In genomic region chr16:51393381-51394005, GRCh38 we compare ENCODE assay signal across 1 cellular context.
TF ChIP-seq lines count a peak whose summit lies in the region.

No MANE protein-coding gene starts in this region.

TF ChIP-seq in WTC11, 78 proteins besides CTCF, POLR2A, EP300 and RAD21 (continued from another document):
- TF ChIP-seq, protein P1, sequence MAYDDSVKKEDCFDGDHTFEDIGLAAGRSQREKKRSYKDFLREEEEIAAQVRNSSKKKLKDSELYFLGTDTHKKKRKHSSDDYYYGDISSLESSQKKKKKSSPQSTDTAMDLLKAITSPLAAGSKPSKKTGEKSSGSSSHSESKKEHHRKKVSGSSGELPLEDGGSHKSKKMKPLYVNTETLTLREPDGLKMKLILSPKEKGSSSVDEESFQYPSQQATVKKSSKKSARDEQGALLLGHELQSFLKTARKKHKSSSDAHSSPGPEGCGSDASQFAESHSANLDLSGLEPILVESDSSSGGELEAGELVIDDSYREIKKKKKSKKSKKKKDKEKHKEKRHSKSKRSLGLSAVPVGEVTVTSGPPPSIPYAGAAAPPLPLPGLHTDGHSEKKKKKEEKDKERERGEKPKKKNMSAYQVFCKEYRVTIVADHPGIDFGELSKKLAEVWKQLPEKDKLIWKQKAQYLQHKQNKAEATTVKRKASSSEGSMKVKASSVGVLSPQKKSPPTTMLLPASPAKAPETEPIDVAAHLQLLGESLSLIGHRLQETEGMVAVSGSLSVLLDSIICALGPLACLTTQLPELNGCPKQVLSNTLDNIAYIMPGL (CRISPR knock-in tag; IDR thresholded peaks at IDR 0.05) = no peak
- TF ChIP-seq, protein P2, sequence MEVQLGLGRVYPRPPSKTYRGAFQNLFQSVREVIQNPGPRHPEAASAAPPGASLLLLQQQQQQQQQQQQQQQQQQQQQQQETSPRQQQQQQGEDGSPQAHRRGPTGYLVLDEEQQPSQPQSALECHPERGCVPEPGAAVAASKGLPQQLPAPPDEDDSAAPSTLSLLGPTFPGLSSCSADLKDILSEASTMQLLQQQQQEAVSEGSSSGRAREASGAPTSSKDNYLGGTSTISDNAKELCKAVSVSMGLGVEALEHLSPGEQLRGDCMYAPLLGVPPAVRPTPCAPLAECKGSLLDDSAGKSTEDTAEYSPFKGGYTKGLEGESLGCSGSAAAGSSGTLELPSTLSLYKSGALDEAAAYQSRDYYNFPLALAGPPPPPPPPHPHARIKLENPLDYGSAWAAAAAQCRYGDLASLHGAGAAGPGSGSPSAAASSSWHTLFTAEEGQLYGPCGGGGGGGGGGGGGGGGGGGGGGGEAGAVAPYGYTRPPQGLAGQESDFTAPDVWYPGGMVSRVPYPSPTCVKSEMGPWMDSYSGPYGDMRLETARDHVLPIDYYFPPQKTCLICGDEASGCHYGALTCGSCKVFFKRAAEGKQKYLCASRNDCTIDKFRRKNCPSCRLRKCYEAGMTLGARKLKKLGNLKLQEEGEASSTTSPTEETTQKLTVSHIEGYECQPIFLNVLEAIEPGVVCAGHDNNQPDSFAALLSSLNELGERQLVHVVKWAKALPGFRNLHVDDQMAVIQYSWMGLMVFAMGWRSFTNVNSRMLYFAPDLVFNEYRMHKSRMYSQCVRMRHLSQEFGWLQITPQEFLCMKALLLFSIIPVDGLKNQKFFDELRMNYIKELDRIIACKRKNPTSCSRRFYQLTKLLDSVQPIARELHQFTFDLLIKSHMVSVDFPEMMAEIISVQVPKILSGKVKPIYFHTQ (CRISPR knock-in tag; IDR thresholded peaks at IDR 0.05) = no peak
- TF ChIP-seq SMAD3 (CRISPR knock-in tag; IDR thresholded peaks at IDR 0.05; ENCODE audit: borderline replicate concordance) (no peak), ZNF138 (CRISPR knock-in tag; conservative IDR thresholded peaks at IDR 0.05) (no peak), KAT7 (CRISPR knock-in tag; IDR thresholded peaks at IDR 0.05; ENCODE audit: borderline replicate concordance) (no peak), ZNF317 (CRISPR knock-in tag; IDR thresholded peaks at IDR 0.05; ENCODE audit: borderline replicate concordance, low read depth) (no peak), ZNF263 (CRISPR knock-in tag; IDR thresholded peaks at IDR 0.05; ENCODE audit: low read depth) (no peak), ZNF416 (CRISPR knock-in tag; IDR thresholded peaks at IDR 0.05) (no peak), ZNF512 (CRISPR knock-in tag; IDR thresholded peaks at IDR 0.05; ENCODE audit: borderline replicate concordance) (no peak), STAT6 (CRISPR knock-in tag; conservative IDR thresholded peaks at IDR 0.05; ENCODE audit: low read depth) (no peak), CREB1 (CRISPR knock-in tag; IDR thresholded peaks at IDR 0.05) (no peak), IRF2 (CRISPR knock-in tag; IDR thresholded peaks at IDR 0.05; ENCODE audit: borderline replicate concordance, low read depth) (no peak), SMAD4 (CRISPR knock-in tag; IDR thresholded peaks at IDR 0.05) (no peak), ZBTB21 (CRISPR knock-in tag; IDR thresholded peaks at IDR 0.05; ENCODE audit: borderline replicate concordance) (no peak), RELA (CRISPR knock-in tag; IDR thresholded peaks at IDR 0.05; ENCODE audit: borderline replicate concordance) (no peak)
- TF ChIP-seq, protein P3, sequence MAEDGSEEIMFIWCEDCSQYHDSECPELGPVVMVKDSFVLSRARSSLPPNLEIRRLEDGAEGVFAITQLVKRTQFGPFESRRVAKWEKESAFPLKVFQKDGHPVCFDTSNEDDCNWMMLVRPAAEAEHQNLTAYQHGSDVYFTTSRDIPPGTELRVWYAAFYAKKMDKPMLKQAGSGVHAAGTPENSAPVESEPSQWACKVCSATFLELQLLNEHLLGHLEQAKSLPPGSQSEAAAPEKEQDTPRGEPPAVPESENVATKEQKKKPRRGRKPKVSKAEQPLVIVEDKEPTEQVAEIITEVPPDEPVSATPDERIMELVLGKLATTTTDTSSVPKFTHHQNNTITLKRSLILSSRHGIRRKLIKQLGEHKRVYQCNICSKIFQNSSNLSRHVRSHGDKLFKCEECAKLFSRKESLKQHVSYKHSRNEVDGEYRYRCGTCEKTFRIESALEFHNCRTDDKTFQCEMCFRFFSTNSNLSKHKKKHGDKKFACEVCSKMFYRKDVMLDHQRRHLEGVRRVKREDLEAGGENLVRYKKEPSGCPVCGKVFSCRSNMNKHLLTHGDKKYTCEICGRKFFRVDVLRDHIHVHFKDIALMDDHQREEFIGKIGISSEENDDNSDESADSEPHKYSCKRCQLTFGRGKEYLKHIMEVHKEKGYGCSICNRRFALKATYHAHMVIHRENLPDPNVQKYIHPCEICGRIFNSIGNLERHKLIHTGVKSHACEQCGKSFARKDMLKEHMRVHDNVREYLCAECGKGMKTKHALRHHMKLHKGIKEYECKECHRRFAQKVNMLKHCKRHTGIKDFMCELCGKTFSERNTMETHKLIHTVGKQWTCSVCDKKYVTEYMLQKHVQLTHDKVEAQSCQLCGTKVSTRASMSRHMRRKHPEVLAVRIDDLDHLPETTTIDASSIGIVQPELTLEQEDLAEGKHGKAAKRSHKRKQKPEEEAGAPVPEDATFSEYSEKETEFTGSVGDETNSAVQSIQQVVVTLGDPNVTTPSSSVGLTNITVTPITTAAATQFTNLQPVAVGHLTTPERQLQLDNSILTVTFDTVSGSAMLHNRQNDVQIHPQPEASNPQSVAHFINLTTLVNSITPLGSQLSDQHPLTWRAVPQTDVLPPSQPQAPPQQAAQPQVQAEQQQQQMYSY (CRISPR knock-in tag; IDR thresholded peaks at IDR 0.05) = no peak
- TF ChIP-seq, protein P4, sequence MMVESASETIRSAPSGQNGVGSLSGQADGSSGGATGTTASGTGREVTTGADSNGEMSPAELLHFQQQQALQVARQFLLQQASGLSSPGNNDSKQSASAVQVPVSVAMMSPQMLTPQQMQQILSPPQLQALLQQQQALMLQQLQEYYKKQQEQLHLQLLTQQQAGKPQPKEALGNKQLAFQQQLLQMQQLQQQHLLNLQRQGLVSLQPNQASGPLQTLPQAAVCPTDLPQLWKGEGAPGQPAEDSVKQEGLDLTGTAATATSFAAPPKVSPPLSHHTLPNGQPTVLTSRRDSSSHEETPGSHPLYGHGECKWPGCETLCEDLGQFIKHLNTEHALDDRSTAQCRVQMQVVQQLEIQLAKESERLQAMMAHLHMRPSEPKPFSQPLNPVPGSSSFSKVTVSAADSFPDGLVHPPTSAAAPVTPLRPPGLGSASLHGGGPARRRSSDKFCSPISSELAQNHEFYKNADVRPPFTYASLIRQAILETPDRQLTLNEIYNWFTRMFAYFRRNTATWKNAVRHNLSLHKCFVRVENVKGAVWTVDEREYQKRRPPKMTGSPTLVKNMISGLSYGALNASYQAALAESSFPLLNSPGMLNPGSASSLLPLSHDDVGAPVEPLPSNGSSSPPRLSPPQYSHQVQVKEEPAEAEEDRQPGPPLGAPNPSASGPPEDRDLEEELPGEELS (CRISPR knock-in tag; IDR thresholded peaks at IDR 0.05) = no peak
